Comparison of ENCODE assay signal across 9 cellular contexts in the genomic region with DNA sequence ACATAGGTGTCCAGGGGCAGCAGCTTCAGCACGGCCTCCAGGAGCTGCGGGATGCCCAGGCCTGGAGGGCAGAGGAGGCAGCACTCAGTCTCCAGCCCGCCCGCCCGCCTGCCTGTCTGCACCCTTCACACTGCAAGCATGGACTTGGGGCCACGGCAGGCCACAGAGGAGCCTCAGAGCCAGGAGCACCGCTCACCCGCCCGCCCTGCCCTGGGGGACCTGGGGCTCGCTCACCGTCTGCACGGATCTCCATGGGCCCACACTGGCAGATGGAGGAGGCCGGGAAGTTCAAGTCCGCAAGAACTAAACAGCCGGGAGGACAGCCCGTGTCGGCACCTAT. TPM values are rescaled to one million over a fixed set of nuclear protein-coding genes. Genes with fewer than 3 reads are reported as not detected.
DNase-seq lines count a peak whose midpoint lies in the region; ATAC-seq, FAIRE-seq and TF ChIP-seq lines count a peak whose summit lies in the region.
"Had no signal": no experiment of that assay in that cellular context is flagged by ENCODE, and none has a peak within 500 bp of the region (broad histone marks: within the 10 kb centered on the region; RNA-seq: fewer than 3 reads in every experiment).

No MANE protein-coding gene starts in this region.

- H3K27me3 ChIP-seq in Caco-2 (replicated peaks; ENCODE audit: control insufficient read depth, insufficient read depth, low read length) (no peaks in the 10 kb centered on the region), NT2/D1 (ENCODE audit: insufficient read depth, insufficient read length) (no peaks in the 10 kb centered on the region), esophagus (ENCODE audit: control insufficient read depth in 1 of 2, insufficient read depth in 2 of 2, low read length in 2 of 2) (no peaks in the 10 kb centered on the region)

- FAIRE-seq in GM19239 (lab: Jason Lieb, UNC), result no peak

- 26 to 28% methylated on average over 15 to 17 of the region's 17 CpGs for WGBS in esophagus, 2 donors

- no TSS peak for BruUV-seq in Caco-2 (replicated peaks; lab: Mats Ljungman, UMichigan)

- POLR2A ChIA-PET in Caco-2 (lab: Charles Lee), result interaction anchor here (1.0 to 1.9 kb wide), 4 partner anchors 9 to 100 kb away, joined by 4 to 14 read pairs (median 6); a partner anchor contains a TSS

- H3K4me1 Mint-ChIP-seq in Caco-2 (ENCODE audit: low read depth, unreplicated experiment) (peaks cover 23% of the 10 kb centered on the region), osteocyte (ENCODE audit: unreplicated experiment) (no peaks in the 10 kb centered on the region)

- H3K36me3 ChIP-seq in Caco-2 (ENCODE audit: control insufficient read depth, insufficient read depth, low read length) (peaks cover 6% of the 10 kb centered on the region; the same call in 1 of the 2 replicates), NT2/D1 (ENCODE audit: insufficient read depth, insufficient read length, low read length) (peaks cover 38% of the 10 kb centered on the region), esophagus (ENCODE audit: control insufficient read depth in 2 of 2, insufficient read depth in 2 of 2, low read length in 1 of 2) (peaks cover 0 to under 1% of the 10 kb centered on the region in 2 donors)

- no peaks in the 10 kb centered on the region for H3K9me3 ChIP-seq in Caco-2
- no peaks in the 10 kb centered on the region for H3K9me3 ChIP-seq in NT2/D1 (ENCODE audit: insufficient read depth, low read length)
- no peaks in the 10 kb centered on the region for H3K9me3 ChIP-seq in esophagus (ENCODE audit: control insufficient read depth in 2 of 2, insufficient read depth in 1 of 2, low read depth in 1 of 2, low read length in 1 of 2)

- H3K9me3 Mint-ChIP-seq in Caco-2 (ENCODE audit: unreplicated experiment), result no peaks in the 10 kb centered on the region
- no peaks in the 10 kb centered on the region for H3K9me3 Mint-ChIP-seq in osteocyte (ENCODE audit: unreplicated experiment)

- peak overlapping the region; percentile 62 for H3K4me3 ChIP-seq in Caco-2 (ENCODE audit: low read depth, low read length)
- peak overlapping the region; percentile 74 for H3K4me3 ChIP-seq in NT2/D1 (ENCODE audit: insufficient read length, low read depth)
- peak overlapping the region; percentile 49 to 64 for H3K4me3 ChIP-seq in esophagus (ENCODE audit: low read depth in 1 of 2, low read length in 2 of 2)

- TF ChIP-seq CTCF in Caco-2 (IDR thresholded peaks at IDR 0.05; ENCODE audit: insufficient read depth in 1 of 2, low read depth in 1 of 2, low read length in 1 of 2, severe bottlenecking in 1 of 2, unreplicated experiment in 1 of 2), result no peak
- no peak for TF ChIP-seq CTCF in osteocyte (IDR thresholded peaks at IDR 0.05)

- ATAC-seq in HG03342 (IDR thresholded peaks at IDR 0.05; ENCODE audit: unreplicated experiment), result no peak

- H3K4me1 ChIP-seq in Caco-2 (peaks cover 39% of the 10 kb centered on the region), NT2/D1 (ENCODE audit: insufficient read depth, insufficient read length) (peaks cover 4% of the 10 kb centered on the region), esophagus (ENCODE audit: control insufficient read depth in 2 of 2, insufficient read depth in 2 of 2, low read length in 1 of 2) (peaks cover 0 to 14% of the 10 kb centered on the region in 2 donors)

- H3K27ac ChIP-seq in esophagus (ENCODE audit: low read depth in 2 of 2, low read length in 1 of 2), result no peak overlapping the region

- H3K4me3 Mint-ChIP-seq in Caco-2 (ENCODE audit: unreplicated experiment) (peak overlapping the region; percentile 81), osteocyte (ENCODE audit: unreplicated experiment) (peak overlapping the region; percentile 72)

- H3K36me3 Mint-ChIP-seq in Caco-2 (ENCODE audit: insufficient read depth, unreplicated experiment) (peaks cover 26% of the 10 kb centered on the region), osteocyte (ENCODE audit: unreplicated experiment) (peaks cover 4% of the 10 kb centered on the region)

- intact Hi-C loops in Caco-2 (cut with micrococcal nuclease; ENCODE audit: unreplicated experiment), result loop anchor here (1.0 to 2.0 kb wide), 2 partner anchors 16 to 37 kb away; a partner anchor contains a TSS

- DNase-seq in Caco-2 (no peak), NT2/D1 (ENCODE audit: low read depth, low spot score) (no peak), osteocyte (ENCODE audit: extremely low spot score, unreplicated experiment) (no peak), NCI-H748 treated with DMSO at 0.1 percent for 48 hours (lab: John Stamatoyannopoulos, UW) (no peak), GM19239 (ENCODE audit: insufficient read length, low spot score) (no peak), ecto neural progenitor cell (ENCODE audit: low spot score) (no peak)

- H3K27me3 Mint-ChIP-seq in Caco-2 (ENCODE audit: insufficient read depth, unreplicated experiment), result no peaks in the 10 kb centered on the region
- H3K27me3 Mint-ChIP-seq in osteocyte (ENCODE audit: unreplicated experiment), result no peaks in the 10 kb centered on the region

- H3K27ac Mint-ChIP-seq in Caco-2 (ENCODE audit: unreplicated experiment) (peak overlapping the region; percentile 77), osteocyte (ENCODE audit: unreplicated experiment) (no peak overlapping the region)

- peak overlapping the region; percentile 88 for H3K9ac ChIP-seq in NT2/D1 (ENCODE audit: insufficient read length, low read depth)

- CTCF ChIA-PET in Caco-2 (lab: Charles Lee), result interaction anchor here (1.0 to 1.2 kb wide), 3 partner anchors 9 to 27 kb away, joined by 3 to 7 read pairs (median 7); no protein-coding TSS in a partner anchor

RNA-seq across cellular contexts. Expression of a gene that starts 0.9 kb away (rescaled TPM):
- total RNA-seq in Caco-2 (2022), result 108 and 119 TPM in 2 replicates
- 10 to 100 TPM in 1 of 2 donors, 1 to 10 TPM in 1; 10.0 to 11.7 TPM for polyA plus RNA-seq in esophagus
- total RNA-seq in osteocyte, result 20.5 and 24.0 TPM in 2 replicates

RNA-seq across cellular contexts. Expression of a gene that starts 9.8 kb away (rescaled TPM):
- total RNA-seq in Caco-2 (2022) (0.34 TPM in 1 of 2 replicates, not detected in the other), osteocyte (not detected in 2 replicates)
- polyA plus RNA-seq in esophagus, result not detected
- total RNA-seq: SK-MEL-5 had no signal

RNA-seq across cellular contexts. Expression of a gene that starts 16.2 kb away (rescaled TPM):
- total RNA-seq in Caco-2 (2022) (232 and 247 TPM in 2 replicates), osteocyte (62.9 and 65.1 TPM in 2 replicates)
- 100 to 1,000 TPM in 1 of 2 donors, 10 to 100 TPM in 1; 85.4 to 105 TPM for polyA plus RNA-seq in esophagus

RNA-seq across cellular contexts. Expression of a gene that starts 20.2 kb away (rescaled TPM):
- total RNA-seq in Caco-2 (2022) (not detected in 2 replicates), osteocyte (3.5 TPM in 2 replicates)
- polyA plus RNA-seq in esophagus, result under 1 TPM; 0.05 to 0.12 TPM
- total RNA-seq: SK-MEL-5 had no signal

RNA-seq across cellular contexts. Expression of a gene that starts 22.1 kb away (rescaled TPM):
- total RNA-seq in Caco-2 (2022), result 6.7 and 7.3 TPM in 2 replicates
- polyA plus RNA-seq in esophagus, result 10 to 100 TPM; 11.5 to 16.1 TPM
- total RNA-seq in osteocyte, result 6.5 and 8.7 TPM in 2 replicates
